Comparison of ENCODE assay signal across 14 cellular contexts in genomic region chr16:12081048-12081404, GRCh38.
A peak's percentile ranks its signal among the peaks of the same experiment; 100 is the strongest.
DNase-seq lines count a peak whose midpoint lies in the region; ATAC-seq lines count a peak whose summit lies in the region.
"Had no signal": no experiment of that assay in that cellular context is flagged by ENCODE, and none has a peak within 500 bp of the region (broad histone marks: within the 10 kb centered on the region; RNA-seq: fewer than 3 reads in every experiment).

No MANE protein-coding gene starts in this region.

- DNase-seq in T-cell (peak in 2 of 34 experiments; percentile 18 to 19), activated T-cell treated with anti-CD3 and anti-CD28 coated beads for 48 hours (ENCODE audit: low read depth) (peak; percentile 46), naive B cell (no peak), DMS 273 treated with DMSO at 0.1 percent for 48 hours (lab: John Stamatoyannopoulos, UW) (no peak), NCI-H1105 treated with DMSO at 0.1 percent for 48 hours (lab: John Stamatoyannopoulos, UW) (no peak)
- DNase-seq in stimulated activated CD8-positive, alpha-beta memory T cell treated with anti-CD3 and anti-CD28 coated beads, Interleukin-4, amount 100 ng/mL, for 48 hours = peak; percentile 60
- DNase-seq: foreskin melanocyte, GDM1, H9, midbrain had no signal

- peaks cover 68 to 72% (median 68%) of the 10 kb centered on the region in 3 donors for H3K4me1 Mint-ChIP-seq in T-cell
- peaks cover 19 to 55% (median 35%) of the 10 kb centered on the region in 3 donors for H3K4me1 Mint-ChIP-seq in naive B cell

- peaks cover 0 to 4% (median 3%) of the 10 kb centered on the region in 3 donors for H3K9me3 Mint-ChIP-seq in T-cell
- no peaks in the 10 kb centered on the region for H3K9me3 Mint-ChIP-seq in naive B cell
- H3K9me3 Mint-ChIP-seq: H9 had no signal

- POLR2A ChIA-PET in T-cell (lab: Charles Lee) = interaction anchor here in 1 of 2 donors (0.6 kb wide), 1 partner anchor 825 kb away, joined by 4 read pairs; the partner anchor contains the start of gene SOCS1

- H3K27me3 Mint-ChIP-seq in T-cell = no peaks in the 10 kb centered on the region
- H3K27me3 Mint-ChIP-seq in naive B cell = no peaks in the 10 kb centered on the region

- CTCF ChIA-PET in T-cell (lab: Charles Lee) = interaction anchor here (0.7 to 2.8 kb wide), 7 partner anchors 9 to 495 kb away, joined by 3 to 13 read pairs (median 6); no protein-coding TSS in a partner anchor

- ATAC-seq in T-cell (replicated peaks in 1 of 4) = no peak
- ATAC-seq in naive B cell (ENCODE audit: low read depth in 2 of 2) = no peak
- no peak for ATAC-seq in GM18873 (IDR thresholded peaks at IDR 0.05; ENCODE audit: low FRiP score, unreplicated experiment)
- no peak for ATAC-seq in GM21526 (IDR thresholded peaks at IDR 0.05; ENCODE audit: low FRiP score, unreplicated experiment)
- ATAC-seq: pancreas, SK-N-SH treated with all-trans-retinoic acid at 6 μM for 48 hours had no signal

- H3K27ac Mint-ChIP-seq in T-cell = peak overlapping the region; percentile 92 to 97
- peak overlapping the region in 5 of 6 donors; percentile 76 to 88 (median 86) for H3K27ac Mint-ChIP-seq in naive B cell

- H3K4me3 Mint-ChIP-seq in T-cell = peak overlapping the region; percentile 59 to 70 (median 60)
- H3K4me3 Mint-ChIP-seq in naive B cell = peak overlapping the region in 3 of 8 donors; percentile 3 to 24 (median 22)
- H3K4me3 Mint-ChIP-seq: H9 had no signal

- peaks cover 12% of the 10 kb centered on the region for H3K36me3 Mint-ChIP-seq in T-cell
- no peaks in the 10 kb centered on the region for H3K36me3 Mint-ChIP-seq in naive B cell

Comparison
In these comparisons a context has a peak if more than half of its experiments do, and no peak if none do; other contexts are left out.
1. DNase-seq: peak in activated T-cell treated with anti-CD3 and anti-CD28 coated beads for 48 hours (single experiment) and stimulated activated CD8-positive, alpha-beta memory T cell treated with anti-CD3 and anti-CD28 coated beads, Interleukin-4, amount 100 ng/mL, for 48 hours (single experiment); none in naive B cell (single experiment), DMS 273 treated with DMSO at 0.1 percent for 48 hours (single experiment) and NCI-H1105 treated with DMSO at 0.1 percent for 48 hours (single experiment).